In genomic region chr6:98764378-98764911, GRCh38 we compare ENCODE assay signal across 7 cellular contexts.
A peak's percentile ranks its signal among the peaks of the same experiment; 100 is the strongest.
DNase-seq lines count a peak whose midpoint lies in the region; ATAC-seq, FAIRE-seq and TF ChIP-seq lines count a peak whose summit lies in the region.

No MANE protein-coding gene starts in this region.

- no TSS peak for BruUV-seq in PC-9 (replicated peaks; lab: Mats Ljungman, UMichigan)

- no peak overlapping the region for H3K9ac ChIP-seq in DND-41 (ENCODE audit: low read depth, low read length)
- no peak overlapping the region for H3K9ac ChIP-seq in skeletal muscle satellite cell (ENCODE audit: low read depth, low read length)

- H3K36me3 ChIP-seq in DND-41 (ENCODE audit: insufficient read depth, low read length) (no peaks in the 10 kb centered on the region), PC-9 (ENCODE audit: low read depth) (no peaks in the 10 kb centered on the region), skeletal muscle satellite cell (ENCODE audit: insufficient read depth, low read length) (no peaks in the 10 kb centered on the region)

- H3K27ac ChIP-seq in DND-41 (ENCODE audit: low read length) (no peak overlapping the region), PC-9 (no peak overlapping the region)

- H3F3A ChIP-seq in PC-9 (ENCODE audit: insufficient read depth, low read depth), result no peaks in the 10 kb centered on the region

- TF ChIP-seq CTCF in DND-41 (IDR thresholded peaks at IDR 0.05; ENCODE audit: borderline replicate concordance, extremely low read depth, low read length, poor library complexity, severe bottlenecking) (no peak), PC-9 (conservative IDR thresholded peaks at IDR 0.05) (no peak), fibroblast of the aortic adventitia (IDR thresholded peaks at IDR 0.05; ENCODE audit: insufficient read depth, low read length) (no peak)

- peak overlapping the region; percentile 53; the same call in 1 of the 2 replicates for H2AFZ ChIP-seq in DND-41 (ENCODE audit: low read depth, low read length)
- H2AFZ ChIP-seq in PC-9, result peak overlapping the region; percentile 72; the same call in 1 of the 2 replicates

- no peaks in the 10 kb centered on the region for H3K9me2 ChIP-seq in PC-9 (ENCODE audit: insufficient read depth)

- CTCF ChIA-PET in PC-9 (lab: Charles Lee), result no interaction called here

- 0 out of 4 replicates have a peak overlapping the region, but pooled peaks of 1 of the 2 experiments have one; percentile 29 for H3K4me3 ChIP-seq in DND-41 (ENCODE audit: low read depth in 1 of 2, low read length in 2 of 2)
- peak overlapping the region; percentile 47; the same call in 1 of the 2 replicates for H3K4me3 ChIP-seq in PC-9
- H3K4me3 ChIP-seq in fibroblast of the aortic adventitia (ENCODE audit: low read depth, low read length), result peak overlapping the region; percentile 47
- H3K4me3 ChIP-seq in skeletal muscle satellite cell (ENCODE audit: low read length), result no peak overlapping the region

- peak overlapping the region; percentile 44 for H3K4me2 ChIP-seq in DND-41 (ENCODE audit: insufficient read depth, low read length)
- H3K4me2 ChIP-seq in PC-9, result peak overlapping the region; percentile 74
- H3K4me2 ChIP-seq in skeletal muscle satellite cell (ENCODE audit: low read length), result peak overlapping the region; percentile 15

- POLR2A ChIA-PET in PC-9 (lab: Charles Lee; ENCODE audit: unreplicated experiment), result no interaction called here

- DNase-seq in DND-41 (no peak), PC-9 (no peak), fibroblast of the aortic adventitia (ENCODE audit: low read depth) (peak; percentile 4), HTR-8/SVneo (ENCODE audit: insufficient read length, low spot score) (no peak), NCI-H128 (lab: John Stamatoyannopoulos, UW; ENCODE audit: unreplicated experiment) (no peak), NCI-H446 (lab: John Stamatoyannopoulos, UW) (no peak)

- H4K20me1 ChIP-seq in DND-41 (ENCODE audit: insufficient read depth, low read length) (no peaks in the 10 kb centered on the region), PC-9 (ENCODE audit: insufficient read depth) (no peaks in the 10 kb centered on the region)

- H3K9me3 ChIP-seq in DND-41 (ENCODE audit: insufficient read depth, low read length, severe bottlenecking) (no peaks in the 10 kb centered on the region), PC-9 (ENCODE audit: insufficient read depth, low read depth) (no peaks in the 10 kb centered on the region), skeletal muscle satellite cell (replicated peaks; ENCODE audit: low read length) (no peaks in the 10 kb centered on the region)

- ATAC-seq in DND-41 (ENCODE audit: insufficient read depth, low read depth), result peak; percentile 70

- H3K79me2 ChIP-seq in DND-41 (ENCODE audit: insufficient read depth, low read length) (no peaks in the 10 kb centered on the region), PC-9 (ENCODE audit: low read depth) (no peaks in the 10 kb centered on the region)

- H3K4me1 ChIP-seq in DND-41 (ENCODE audit: insufficient read depth, low read length), result no peaks in the 10 kb centered on the region; the same call in 1 of the 2 replicates
- H3K4me1 ChIP-seq in PC-9 (replicated peaks; ENCODE audit: insufficient read depth), result no peaks in the 10 kb centered on the region
- H3K4me1 ChIP-seq in skeletal muscle satellite cell (ENCODE audit: control insufficient read depth, insufficient read depth, low read length), result no peaks in the 10 kb centered on the region

- intact Hi-C loops in PC-9 (cut with micrococcal nuclease; ENCODE audit: unreplicated experiment), result no loop called here

- H3K27me3 ChIP-seq in DND-41 (ENCODE audit: insufficient read depth, low read length, poor library complexity) (no peaks in the 10 kb centered on the region), PC-9 (ENCODE audit: insufficient read depth, low read depth) (no peaks in the 10 kb centered on the region), skeletal muscle satellite cell (ENCODE audit: control insufficient read depth, insufficient read depth, low read length) (peaks cover 3% of the 10 kb centered on the region)

- no peak for FAIRE-seq in HTR-8/SVneo (lab: Jason Lieb, UNC)

Comparison
In these comparisons a context has a peak if more than half of its experiments do, and no peak if none do; other contexts are left out.
1. H3K4me2 ChIP-seq: peak in every context shown above with its lines; median percentile 74 in PC-9; 44 in DND-41; 15 in skeletal muscle satellite cell.